ENCODE assay signal across 5 cellular contexts in genomic region chr6:32110632-32111031, GRCh38. TPM values are rescaled to one million over a fixed set of nuclear protein-coding genes. Genes with fewer than 3 reads are reported as not detected.
DNase-seq lines count a peak whose midpoint lies in the region; ATAC-seq and FAIRE-seq lines count a peak whose summit lies in the region.
"Had no signal": no experiment of that assay in that cellular context is flagged by ENCODE, and none has a peak within 500 bp of the region (broad histone marks: within the 10 kb centered on the region; RNA-seq: fewer than 3 reads in every experiment).

No MANE protein-coding gene starts in this region.

- FAIRE-seq in RCC 7860 (lab: Jason Lieb, UNC), result no peak

- DNase-seq in dermis blood vessel endothelial cell (peak; percentile 17), sciatic nerve (ENCODE audit: low spot score) (peak; percentile 64), RCC 7860 (ENCODE audit: low spot score) (no peak)
- DNase-seq: activated T-cell treated with anti-CD3 and anti-CD28 coated beads, Interleukin-2, amount 50 U/mL, for 1 hour had no signal

- ATAC-seq in sciatic nerve (no peak), GM18861 (IDR thresholded peaks at IDR 0.05; ENCODE audit: unreplicated experiment) (no peak)

- intact Hi-C loops in sciatic nerve (cut with DNase I), result no loop called here

RNA-seq across cellular contexts. Expression of gene TNXB, which starts 1.5 kb away (rescaled TPM):
- total RNA-seq in dermis blood vessel endothelial cell (4.6 and 4.8 TPM in 2 replicates), sciatic nerve (423 TPM)

RNA-seq across cellular contexts. Expression of gene ATF6B, which starts 17.4 kb away (rescaled TPM):
- 13.4 and 20.5 TPM in 2 replicates for total RNA-seq in dermis blood vessel endothelial cell
- 88.4 TPM for total RNA-seq in sciatic nerve

RNA-seq across cellular contexts. Expression of gene FKBPL, which starts 19.5 kb away (rescaled TPM):
- total RNA-seq in dermis blood vessel endothelial cell, result 6.9 and 8.3 TPM in 2 replicates
- 2.8 TPM for total RNA-seq in sciatic nerve

RNA-seq across cellular contexts. Expression of gene PRRT1, which starts 41.1 kb away (rescaled TPM):
- total RNA-seq in dermis blood vessel endothelial cell, result 0.05 TPM in 1 of 2 replicates, not detected in the other
- 6.1 TPM for total RNA-seq in sciatic nerve

RNA-seq across cellular contexts. Expression of gene PPT2, which starts 43.3 kb away (rescaled TPM):
- total RNA-seq in dermis blood vessel endothelial cell, result 69.8 and 82.5 TPM in 2 replicates
- 38.8 TPM for total RNA-seq in sciatic nerve

Comparison
In these comparisons a context has a peak if more than half of its experiments do, and no peak if none do; other contexts are left out.
1. RNA of gene TNXB, which starts 1.5 kb away (total RNA-seq): 423 TPM in sciatic nerve (single experiment); 4.6 to 4.8 TPM in dermis blood vessel endothelial cell; every median in the first group is over 10 times any median in the second.